In the genomic region with DNA sequence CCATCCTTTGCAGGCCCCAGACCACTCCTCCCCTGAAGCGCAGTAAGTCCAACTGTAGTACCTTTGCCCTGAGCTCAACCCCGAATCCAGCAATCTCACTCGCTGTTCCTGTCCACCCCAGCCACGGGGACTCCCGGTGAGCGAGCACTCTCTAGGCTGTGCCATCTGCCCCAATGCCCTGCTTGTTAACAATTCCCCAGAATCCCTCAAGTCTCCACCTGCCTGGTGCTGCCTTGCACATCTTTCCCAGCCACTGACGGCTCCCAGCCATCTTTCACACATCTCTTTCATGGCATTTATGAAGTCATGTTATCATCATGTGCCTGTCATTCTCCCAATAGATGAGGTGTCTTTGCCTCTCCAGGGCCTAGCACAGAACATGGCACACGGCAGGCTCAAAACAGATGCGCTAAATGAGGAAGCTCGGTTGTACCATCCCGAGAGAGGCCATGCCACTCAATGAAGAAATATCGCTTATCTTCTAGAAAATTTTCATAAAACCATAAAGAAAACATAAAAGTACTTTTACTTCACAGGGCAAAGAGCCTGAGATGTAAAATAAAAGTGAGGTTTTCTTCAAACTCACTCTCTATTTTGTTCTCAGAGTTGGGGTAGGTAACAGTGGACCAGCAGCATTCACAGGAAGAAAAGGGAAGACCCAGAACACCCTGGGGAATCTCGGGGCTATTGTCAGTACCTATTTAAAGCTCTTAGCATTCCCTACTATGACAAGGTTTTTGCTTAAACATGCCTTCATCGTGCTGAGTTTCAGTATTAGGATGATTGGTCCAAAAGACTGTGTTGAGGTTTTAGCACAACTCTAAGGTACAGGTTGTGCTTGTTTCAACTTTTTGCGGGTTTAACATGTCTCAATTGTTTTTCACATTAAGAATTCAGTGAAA, we compare ENCODE assay signal across 13 cellular contexts. TPM values are rescaled to one million over a fixed set of nuclear protein-coding genes. Genes with fewer than 3 reads are reported as not detected.
A peak's percentile ranks its signal among the peaks of the same experiment; 100 is the strongest.
DNase-seq lines count a peak whose midpoint lies in the region; ATAC-seq, FAIRE-seq and TF ChIP-seq lines count a peak whose summit lies in the region.
"Had no signal": no experiment of that assay in that cellular context is flagged by ENCODE, and none has a peak within 500 bp of the region (broad histone marks: within the 10 kb centered on the region; RNA-seq: fewer than 3 reads in every experiment).

No MANE protein-coding gene starts in this region.

- TF ChIP-seq POLR2A in body of pancreas (IDR thresholded peaks at IDR 0.05) = no peak

- H3K27me3 Mint-ChIP-seq in CD4-positive, CD25-positive, alpha-beta regulatory T cell = peaks cover 5% of the 10 kb centered on the region
- H3K27me3 Mint-ChIP-seq: dendritic cell treated with granulocyte-macrophage colony-stimulating factor and Interleukin-4, amounts not matched to agents 40 ng/mL and 50 ng/mL, for 4 days had no signal

- H3K27ac ChIP-seq in CD4-positive, CD25-positive, alpha-beta regulatory T cell (ENCODE audit: insufficient read depth, low read length, poor library complexity, severe bottlenecking) = no peak overlapping the region
- no peak overlapping the region for H3K27ac ChIP-seq in MM.1S (ENCODE audit: low read length)
- H3K27ac ChIP-seq in body of pancreas = no peak overlapping the region

- H3K36me3 ChIP-seq in CD4-positive, CD25-positive, alpha-beta regulatory T cell (ENCODE audit: control insufficient read depth, insufficient read depth, low read length) = no peaks in the 10 kb centered on the region
- H3K36me3 ChIP-seq in MM.1S (replicated peaks; ENCODE audit: insufficient read depth, low read length) (no peaks in the 10 kb centered on the region), body of pancreas (replicated peaks in 1 of 2; ENCODE audit: insufficient read depth in 1 of 2, low read depth in 2 of 2) (no peaks in the 10 kb centered on the region)

- H3K9me3 Mint-ChIP-seq in CD4-positive, CD25-positive, alpha-beta regulatory T cell = peaks cover 0 to 4% (median 2%) of the 10 kb centered on the region in 7 donors
- H3K9me3 Mint-ChIP-seq: CD8-positive, alpha-beta memory T cell; dendritic cell treated with granulocyte-macrophage colony-stimulating factor and Interleukin-4, amounts not matched to agents 40 ng/mL and 50 ng/mL, for 4 days had no signal

- no peaks in the 10 kb centered on the region for H3K79me2 ChIP-seq in MM.1S (ENCODE audit: low read length)

- ATAC-seq in CD4-positive, CD25-positive, alpha-beta regulatory T cell (ENCODE audit: low read depth in 2 of 2) = no peak
- peak; percentile 90 for ATAC-seq in GM19043 (IDR thresholded peaks at IDR 0.05; ENCODE audit: low read depth, unreplicated experiment)
- peak; percentile 88 for ATAC-seq in HG02763 (IDR thresholded peaks at IDR 0.05; ENCODE audit: unreplicated experiment)
- ATAC-seq in HG03575 (IDR thresholded peaks at IDR 0.05; ENCODE audit: extremely low read depth, insufficient number of reproducible peaks, low FRiP score, unreplicated experiment) = peak; percentile 88
- ATAC-seq in body of pancreas = no peak
- no peak for ATAC-seq in sciatic nerve

- peak in 1 of 3 donors; percentile 20 for DNase-seq in CD4-positive, CD25-positive, alpha-beta regulatory T cell
- DNase-seq in MM.1S (no peak), body of pancreas (no peak), sciatic nerve (ENCODE audit: low spot score) (no peak), urothelium cell line (ENCODE audit: low spot score) (no peak)
- DNase-seq: activated T-cell treated with anti-CD3 and anti-CD28 coated beads for 4 hours; CD8-positive, alpha-beta memory T cell; HCEC 1CT; NCI-H2029 treated with DMSO at 0.1 percent for 48 hours had no signal

- no peaks in the 10 kb centered on the region for H3K27me3 ChIP-seq in CD4-positive, CD25-positive, alpha-beta regulatory T cell (ENCODE audit: control insufficient read depth, insufficient read depth, low read length)
- H3K27me3 ChIP-seq in MM.1S (replicated peaks; ENCODE audit: insufficient read depth, low read length) = no peaks in the 10 kb centered on the region
- H3K27me3 ChIP-seq in body of pancreas = no peaks in the 10 kb centered on the region

- H3F3A ChIP-seq in MM.1S (ENCODE audit: insufficient read depth, low read length) = no peaks in the 10 kb centered on the region

- no peak for FAIRE-seq in urothelium cell line (lab: Jason Lieb, UNC)

- peaks cover 9% of the 10 kb centered on the region for H3K4me1 ChIP-seq in CD4-positive, CD25-positive, alpha-beta regulatory T cell (ENCODE audit: control insufficient read depth, insufficient read depth, low read length, poor library complexity, severe bottlenecking)
- H3K4me1 ChIP-seq in MM.1S (ENCODE audit: low read length) (no peaks in the 10 kb centered on the region), body of pancreas (peaks cover 11% of the 10 kb centered on the region)

- intact Hi-C loops in body of pancreas (cut with DNase I) (no loop called here), sciatic nerve (cut with DNase I) (no loop called here)

- no peaks in the 10 kb centered on the region for H3K9me3 ChIP-seq in CD4-positive, CD25-positive, alpha-beta regulatory T cell (ENCODE audit: control insufficient read depth in 2 of 2, low read length in 2 of 2)
- H3K9me3 ChIP-seq in MM.1S (replicated peaks; ENCODE audit: insufficient read depth, low read length) = no peaks in the 10 kb centered on the region
- H3K9me3 ChIP-seq in body of pancreas = no peaks in the 10 kb centered on the region

- H3K4me3 Mint-ChIP-seq in CD4-positive, CD25-positive, alpha-beta regulatory T cell = peak overlapping the region in 1 of 4 donors; percentile 12
- H3K4me3 Mint-ChIP-seq: dendritic cell treated with granulocyte-macrophage colony-stimulating factor and Interleukin-4, amounts not matched to agents 40 ng/mL and 50 ng/mL, for 4 days had no signal

- peak overlapping the region; percentile 21 for H3K4me3 ChIP-seq in CD4-positive, CD25-positive, alpha-beta regulatory T cell (ENCODE audit: low read depth, low read length)
- H3K4me3 ChIP-seq in MM.1S (ENCODE audit: low read length) (no peak overlapping the region), body of pancreas (no peak overlapping the region)

- no peak overlapping the region for H3K4me2 ChIP-seq in MM.1S (ENCODE audit: low read depth, low read length)

- no peaks in the 10 kb centered on the region for H3K9me2 ChIP-seq in MM.1S (replicated peaks; ENCODE audit: insufficient read depth, low read length)

- H3K36me3 Mint-ChIP-seq in CD4-positive, CD25-positive, alpha-beta regulatory T cell = no peaks in the 10 kb centered on the region

- H3K9ac ChIP-seq in MM.1S (ENCODE audit: low read length) = no peak overlapping the region

- 80 to 86% methylated on average over 15 of the region's 15 CpGs for WGBS in body of pancreas, 2 donors

- TF ChIP-seq CTCF in MM.1S (IDR thresholded peaks at IDR 0.05; ENCODE audit: low read length) (no peak), body of pancreas (IDR thresholded peaks at IDR 0.05) (no peak)

- H3K27ac Mint-ChIP-seq in CD4-positive, CD25-positive, alpha-beta regulatory T cell = peak overlapping the region in 2 of 3 donors; percentile 20 to 70
- H3K27ac Mint-ChIP-seq: dendritic cell treated with granulocyte-macrophage colony-stimulating factor and Interleukin-4, amounts not matched to agents 40 ng/mL and 50 ng/mL, for 4 days had no signal

- no peaks in the 10 kb centered on the region for H4K20me1 ChIP-seq in MM.1S (ENCODE audit: insufficient read depth, low read length)

- peaks cover 6 to 19% (median 11%) of the 10 kb centered on the region in 4 donors for H3K4me1 Mint-ChIP-seq in CD4-positive, CD25-positive, alpha-beta regulatory T cell

- H2AFZ ChIP-seq in MM.1S (ENCODE audit: low read length) = no peak overlapping the region

RNA-seq across cellular contexts. Expression of a gene that starts 55.2 kb away (rescaled TPM):
- total RNA-seq in CD4-positive, CD25-positive, alpha-beta regulatory T cell = 44.1 TPM
- polyA plus RNA-seq in CD4-positive, CD25-positive, alpha-beta regulatory T cell = 10 to 100 TPM; 53.1 to 60.1 (median 56.4) TPM
- total RNA-seq in body of pancreas (100 to 1,000 TPM; 116 to 134 TPM), sciatic nerve (32.4 TPM)

Comparison
In these comparisons a context has a peak if more than half of its experiments do, and no peak if none do; other contexts are left out.
1. ATAC-seq: peak in GM19043 (single experiment), HG02763 (single experiment) and HG03575 (single experiment); none in CD4-positive, CD25-positive, alpha-beta regulatory T cell (0 of 2), body of pancreas (single experiment) and sciatic nerve (single experiment).